ENCODE assay signal across 14 cellular contexts in the genomic region with DNA sequence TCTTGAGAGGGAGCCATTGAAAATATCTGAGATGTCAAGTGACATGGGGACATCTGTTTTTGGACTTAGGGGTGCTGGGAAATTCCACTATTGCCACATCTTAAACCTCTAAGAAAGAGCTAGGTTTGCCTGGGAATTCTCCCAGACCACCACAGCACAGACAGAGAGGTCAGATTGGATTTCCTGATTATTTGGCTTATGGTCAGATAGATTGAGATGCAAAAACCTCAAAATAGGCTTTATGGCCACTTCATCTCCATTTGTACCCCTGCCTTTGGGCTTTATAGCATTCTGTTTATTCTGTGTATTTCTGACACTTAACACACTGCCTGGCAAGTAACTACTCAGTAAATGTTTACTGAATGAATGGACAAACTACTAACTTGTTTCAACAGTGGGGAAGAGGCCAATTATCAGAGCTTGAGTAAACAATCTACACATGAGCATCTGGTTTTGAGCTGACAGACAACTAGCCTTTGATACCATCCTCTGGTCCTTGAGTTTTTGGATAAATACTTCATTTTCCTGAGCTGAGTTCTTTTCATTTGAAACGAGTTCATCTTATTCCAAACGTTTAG.
DNase-seq lines count a peak whose midpoint lies in the region; ATAC-seq, FAIRE-seq and TF ChIP-seq lines count a peak whose summit lies in the region.
"Had no signal": no experiment of that assay in that cellular context is flagged by ENCODE, and none has a peak within 500 bp of the region (broad histone marks: within the 10 kb centered on the region; RNA-seq: fewer than 3 reads in every experiment).

No MANE protein-coding gene starts in this region.

- no peaks in the 10 kb centered on the region for H3K36me3 Mint-ChIP-seq in activated CD4-positive, alpha-beta T cell treated with anti-CD3 and anti-CD28 coated beads, Interleukin-2, amount 10 ng/mL, durations not matched to agents 24 days and 14 days (ENCODE audit: low read depth)
- H3K36me3 Mint-ChIP-seq in activated CD4-positive, alpha-beta T cell treated with anti-CD3 and anti-CD28 coated beads, Interleukin-2, amount 10 ng/mL, durations not matched to agents 7 days and 5 days (ENCODE audit: low read depth), result no peaks in the 10 kb centered on the region
- H3K36me3 Mint-ChIP-seq in activated naive CD8-positive, alpha-beta T cell treated with anti-CD3 and anti-CD28 coated beads for 36 hours, result no peaks in the 10 kb centered on the region
- peaks cover 0 to 4% (median 0%) of the 10 kb centered on the region in 5 donors for H3K36me3 Mint-ChIP-seq in naive thymus-derived CD4-positive, alpha-beta T cell
- H3K36me3 Mint-ChIP-seq: CD8-positive, alpha-beta memory T cell had no signal

- CTCF ChIA-PET in activated CD4-positive, alpha-beta T cell treated with anti-CD3 and anti-CD28 coated beads, Interleukin-2, amount 10 ng/mL, durations not matched to agents 7 days and 5 days (lab: Charles Lee), result interaction anchor here (1.2 kb wide), 1 partner anchor 392 kb away, joined by 3 read pairs; no protein-coding TSS in a partner anchor
- CTCF ChIA-PET in naive thymus-derived CD4-positive, alpha-beta T cell (lab: Charles Lee), result no interaction called here

- H3K4me1 ChIP-seq in naive thymus-derived CD4-positive, alpha-beta T cell (ENCODE audit: control insufficient read depth in 2 of 2, insufficient read depth in 2 of 2, low read length in 2 of 2), result no peaks in the 10 kb centered on the region

- intact Hi-C loops in activated CD4-positive, alpha-beta T cell treated with anti-CD3 and anti-CD28 coated beads, Interleukin-2, amount 10 ng/mL, durations not matched to agents 24 days and 14 days (cut with micrococcal nuclease), result no loop called here
- intact Hi-C loops in naive thymus-derived CD4-positive, alpha-beta T cell (cut with micrococcal nuclease), result loop anchor here in 1 of 2 donors (10.0 kb wide), 1 partner anchor 438 kb away; no protein-coding TSS in a partner anchor

- no peak overlapping the region for H3K4me3 Mint-ChIP-seq in activated CD4-positive, alpha-beta T cell treated with anti-CD3 and anti-CD28 coated beads, Interleukin-2, amount 10 ng/mL, durations not matched to agents 24 days and 14 days
- no peak overlapping the region for H3K4me3 Mint-ChIP-seq in activated CD4-positive, alpha-beta T cell treated with anti-CD3 and anti-CD28 coated beads, Interleukin-2, amount 10 ng/mL, durations not matched to agents 7 days and 5 days
- H3K4me3 Mint-ChIP-seq in activated naive CD8-positive, alpha-beta T cell treated with anti-CD3 and anti-CD28 coated beads for 36 hours, result no peak overlapping the region
- H3K4me3 Mint-ChIP-seq in naive thymus-derived CD4-positive, alpha-beta T cell, result no peak overlapping the region
- H3K4me3 Mint-ChIP-seq: CD8-positive, alpha-beta memory T cell had no signal

- no peak overlapping the region for H3K27ac ChIP-seq in naive thymus-derived CD4-positive, alpha-beta T cell (ENCODE audit: low read depth, low read length)
- H3K27ac ChIP-seq: 22Rv1, epithelial cell of prostate, neutrophil, WERI-Rb-1 had no signal

- no peak overlapping the region for H3K4me3 ChIP-seq in fibroblast of mammary gland (ENCODE audit: control insufficient read depth, low read depth, low read length)
- no peak overlapping the region for H3K4me3 ChIP-seq in naive thymus-derived CD4-positive, alpha-beta T cell (ENCODE audit: low read length)
- H3K4me3 ChIP-seq: skin epidermis had no signal

- no peaks in the 10 kb centered on the region for H3K36me3 ChIP-seq in naive thymus-derived CD4-positive, alpha-beta T cell (ENCODE audit: control insufficient read depth in 2 of 3, insufficient read depth in 3 of 3, low read length in 3 of 3)
- H3K36me3 ChIP-seq: neutrophil, WERI-Rb-1 had no signal

- peaks cover 15% of the 10 kb centered on the region for H3K4me1 Mint-ChIP-seq in activated CD4-positive, alpha-beta T cell treated with anti-CD3 and anti-CD28 coated beads, Interleukin-2, amount 10 ng/mL, durations not matched to agents 24 days and 14 days
- H3K4me1 Mint-ChIP-seq in activated CD4-positive, alpha-beta T cell treated with anti-CD3 and anti-CD28 coated beads, Interleukin-2, amount 10 ng/mL, durations not matched to agents 7 days and 5 days, result peaks cover 17% of the 10 kb centered on the region
- peaks cover 7% of the 10 kb centered on the region for H3K4me1 Mint-ChIP-seq in activated naive CD8-positive, alpha-beta T cell treated with anti-CD3 and anti-CD28 coated beads for 36 hours
- H3K4me1 Mint-ChIP-seq in naive thymus-derived CD4-positive, alpha-beta T cell, result peaks cover 2 to 20% (median 13%) of the 10 kb centered on the region in 7 donors

- FAIRE-seq in GM12891 (lab: Jason Lieb, UNC), result no peak

- no peak for TF ChIP-seq POLR2A in GM12891 (IDR thresholded peaks at IDR 0.05; ENCODE audit: low read depth, low read length)

- no peak for TF ChIP-seq CTCF in fibroblast of mammary gland (conservative IDR thresholded peaks at IDR 0.05; ENCODE audit: control insufficient read depth, insufficient read depth, low read depth, low read length)

- no peaks in the 10 kb centered on the region for H3K9me3 ChIP-seq in naive thymus-derived CD4-positive, alpha-beta T cell (ENCODE audit: control insufficient read depth in 2 of 3, low read length in 3 of 3)
- H3K9me3 ChIP-seq: neutrophil had no signal

- H3K27me3 ChIP-seq in naive thymus-derived CD4-positive, alpha-beta T cell (ENCODE audit: control insufficient read depth in 2 of 2, insufficient read depth in 2 of 2, low read length in 2 of 2), result no peaks in the 10 kb centered on the region
- H3K27me3 ChIP-seq: neutrophil had no signal

- DNase-seq in activated CD4-positive, alpha-beta T cell treated with anti-CD3 and anti-CD28 coated beads, Interleukin-2, amount 10 ng/mL, durations not matched to agents 24 days and 14 days, result peak; percentile 17
- no peak for DNase-seq in activated CD4-positive, alpha-beta T cell treated with anti-CD3 and anti-CD28 coated beads, Interleukin-2, amount 10 ng/mL, durations not matched to agents 7 days and 5 days
- DNase-seq in NCI-H345 (lab: John Stamatoyannopoulos, UW) (peak; percentile 95), fibroblast of mammary gland (ENCODE audit: low read depth) (peak; percentile 41), GM12891 (ENCODE audit: insufficient read length, low spot score) (no peak)
- no peak for DNase-seq in activated naive CD8-positive, alpha-beta T cell treated with anti-CD3 and anti-CD28 coated beads for 36 hours
- DNase-seq in naive thymus-derived CD4-positive, alpha-beta T cell, result no peak
- DNase-seq: CD8-positive, alpha-beta memory T cell; WERI-Rb-1 had no signal

- H3K9me3 Mint-ChIP-seq in activated CD4-positive, alpha-beta T cell treated with anti-CD3 and anti-CD28 coated beads, Interleukin-2, amount 10 ng/mL, durations not matched to agents 24 days and 14 days, result peaks cover 10% of the 10 kb centered on the region
- no peaks in the 10 kb centered on the region for H3K9me3 Mint-ChIP-seq in activated CD4-positive, alpha-beta T cell treated with anti-CD3 and anti-CD28 coated beads, Interleukin-2, amount 10 ng/mL, durations not matched to agents 7 days and 5 days
- H3K9me3 Mint-ChIP-seq in activated naive CD8-positive, alpha-beta T cell treated with anti-CD3 and anti-CD28 coated beads for 36 hours, result no peaks in the 10 kb centered on the region
- peaks cover 0 to 2% (median 0%) of the 10 kb centered on the region in 11 donors for H3K9me3 Mint-ChIP-seq in naive thymus-derived CD4-positive, alpha-beta T cell
- H3K9me3 Mint-ChIP-seq: CD8-positive, alpha-beta memory T cell had no signal

- H3K27ac Mint-ChIP-seq in activated CD4-positive, alpha-beta T cell treated with anti-CD3 and anti-CD28 coated beads, Interleukin-2, amount 10 ng/mL, durations not matched to agents 24 days and 14 days, result no peak overlapping the region
- H3K27ac Mint-ChIP-seq in activated CD4-positive, alpha-beta T cell treated with anti-CD3 and anti-CD28 coated beads, Interleukin-2, amount 10 ng/mL, durations not matched to agents 7 days and 5 days, result no peak overlapping the region
- no peak overlapping the region for H3K27ac Mint-ChIP-seq in activated naive CD8-positive, alpha-beta T cell treated with anti-CD3 and anti-CD28 coated beads for 36 hours
- H3K27ac Mint-ChIP-seq in naive thymus-derived CD4-positive, alpha-beta T cell, result no peak overlapping the region

- POLR2A ChIA-PET in activated CD4-positive, alpha-beta T cell treated with anti-CD3 and anti-CD28 coated beads, Interleukin-2, amount 10 ng/mL, durations not matched to agents 7 days and 5 days (lab: Charles Lee), result no interaction called here
- POLR2A ChIA-PET in naive thymus-derived CD4-positive, alpha-beta T cell (lab: Charles Lee), result no interaction called here

- no peak for ATAC-seq in GM21526 (IDR thresholded peaks at IDR 0.05; ENCODE audit: low FRiP score, unreplicated experiment)
- no peak for ATAC-seq in naive thymus-derived CD4-positive, alpha-beta T cell

- no peaks in the 10 kb centered on the region for H3K27me3 Mint-ChIP-seq in activated CD4-positive, alpha-beta T cell treated with anti-CD3 and anti-CD28 coated beads, Interleukin-2, amount 10 ng/mL, durations not matched to agents 24 days and 14 days
- H3K27me3 Mint-ChIP-seq in activated CD4-positive, alpha-beta T cell treated with anti-CD3 and anti-CD28 coated beads, Interleukin-2, amount 10 ng/mL, durations not matched to agents 7 days and 5 days, result no peaks in the 10 kb centered on the region
- H3K27me3 Mint-ChIP-seq in activated naive CD8-positive, alpha-beta T cell treated with anti-CD3 and anti-CD28 coated beads for 36 hours, result no peaks in the 10 kb centered on the region
- H3K27me3 Mint-ChIP-seq in naive thymus-derived CD4-positive, alpha-beta T cell, result peaks cover 0 to under 1% (median 0%) of the 10 kb centered on the region in 5 donors
- H3K27me3 Mint-ChIP-seq: CD8-positive, alpha-beta memory T cell had no signal

TF ChIP-seq in GM12891, 5 proteins besides CTCF, POLR2A, EP300 and RAD21:
- TF ChIP-seq SPI1 (IDR thresholded peaks at IDR 0.05; ENCODE audit: low read depth, low read length), result no peak
- no peak for TF ChIP-seq POLR2AphosphoS5 (IDR thresholded peaks at IDR 0.05; ENCODE audit: low read depth, low read length)

Comparison
In these comparisons a context has a peak if more than half of its experiments do, and no peak if none do; other contexts are left out.
1. DNase-seq: peak in activated CD4-positive, alpha-beta T cell treated with anti-CD3 and anti-CD28 coated beads, Interleukin-2, amount 10 ng/mL, durations not matched to agents 24 days and 14 days (single experiment), NCI-H345 (single experiment) and fibroblast of mammary gland (single experiment); none in activated CD4-positive, alpha-beta T cell treated with anti-CD3 and anti-CD28 coated beads, Interleukin-2, amount 10 ng/mL, durations not matched to agents 7 days and 5 days (single experiment), GM12891 (single experiment), activated naive CD8-positive, alpha-beta T cell treated with anti-CD3 and anti-CD28 coated beads for 36 hours (single experiment) and naive thymus-derived CD4-positive, alpha-beta T cell (0 of 9).